In the genomic region with DNA sequence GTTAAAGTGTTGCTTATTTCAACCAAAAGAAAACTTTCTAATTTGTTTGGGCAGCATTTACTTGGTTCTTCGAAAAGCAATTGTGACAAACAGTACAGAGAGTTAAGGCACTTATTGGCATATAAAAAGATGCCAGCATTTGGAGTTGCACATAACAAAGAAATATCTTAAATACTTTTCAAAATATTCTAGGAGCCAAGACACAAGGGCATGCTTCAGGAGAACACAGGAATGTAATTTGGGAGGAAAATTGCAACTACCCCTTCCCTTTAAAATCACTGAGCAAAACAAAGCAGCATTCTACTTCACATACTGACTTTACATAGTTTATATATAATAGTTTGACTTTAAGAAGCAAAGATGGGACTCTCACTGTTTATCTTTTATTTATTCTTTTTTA, we compare ENCODE assay signal across 11 cellular contexts. TPM values are rescaled to one million over a fixed set of nuclear protein-coding genes. Genes with fewer than 3 reads are reported as not detected.
DNase-seq lines count a peak whose midpoint lies in the region; ATAC-seq and TF ChIP-seq lines count a peak whose summit lies in the region.
"Had no signal": no experiment of that assay in that cellular context is flagged by ENCODE, and none has a peak within 500 bp of the region (broad histone marks: within the 10 kb centered on the region; RNA-seq: fewer than 3 reads in every experiment).

No MANE protein-coding gene starts in this region.

- H3K4me2 ChIP-seq in PC-3 (ENCODE audit: low read length), result no peak overlapping the region

- H3K79me2 ChIP-seq in PC-3 (ENCODE audit: low read length), result no peaks in the 10 kb centered on the region

- BruUV-seq in PC-3 (replicated peaks; lab: Mats Ljungman, UMichigan), result no TSS peak

- no peaks in the 10 kb centered on the region for H3F3A ChIP-seq in PC-3 (ENCODE audit: low read length, unreplicated experiment)

- CTCF ChIA-PET in PC-3 (lab: Charles Lee), result no interaction called here

- no peaks in the 10 kb centered on the region for H3K9me2 ChIP-seq in PC-3 (replicated peaks; ENCODE audit: low read length)

- DNase-seq in EH (ENCODE audit: low read depth), result peak; percentile 17
- DNase-seq in PC-3, result no peak
- DNase-seq in epidermal melanocyte (ENCODE audit: insufficient read length, low spot score), result peak; percentile 38
- DNase-seq in renal cortical epithelial cell (ENCODE audit: low read depth), result peak; percentile 67
- DNase-seq in medulla oblongata (ENCODE audit: extremely low spot score), result no peak
- no peak for DNase-seq in BE2C
- no peak for DNase-seq in hippocampal formation (lab: John Stamatoyannopoulos, UW)
- DNase-seq: erythroblast, nephron progenitor cell had no signal

- no peak overlapping the region for H3K9ac ChIP-seq in PC-3 (ENCODE audit: low read length)

- POLR2A ChIA-PET in PC-3 (lab: Charles Lee; ENCODE audit: unreplicated experiment), result no interaction called here

- no peak overlapping the region for H3K4me3 ChIP-seq in PC-3 (ENCODE audit: low read length)
- no peak overlapping the region for H3K4me3 ChIP-seq in BE2C (ENCODE audit: low read depth, low read length)
- H3K4me3 ChIP-seq: ascending aorta had no signal

- H4K20me1 ChIP-seq in PC-3 (ENCODE audit: low read length), result no peaks in the 10 kb centered on the region

- H3K4me1 ChIP-seq in PC-3 (ENCODE audit: insufficient read depth, low read length) (peaks cover 19% of the 10 kb centered on the region), BE2C (no peaks in the 10 kb centered on the region)

- H2AFZ ChIP-seq in PC-3 (ENCODE audit: low read length), result 0 out of 2 replicates have a peak overlapping the region, but pooled peaks have one; percentile 26

- ATAC-seq in PC-3, result no peak
- ATAC-seq: HCT116 had no signal

- H3K9me3 ChIP-seq in PC-3 (ENCODE audit: low read length), result no peaks in the 10 kb centered on the region
- H3K9me3 ChIP-seq in BE2C, result no peaks in the 10 kb centered on the region
- H3K9me3 ChIP-seq: ascending aorta had no signal

- H3K27me3 ChIP-seq in PC-3 (ENCODE audit: low read length), result no peaks in the 10 kb centered on the region
- H3K27me3 ChIP-seq in BE2C, result no peaks in the 10 kb centered on the region
- H3K27me3 ChIP-seq: ascending aorta had no signal

- no peaks in the 10 kb centered on the region for H3K36me3 ChIP-seq in PC-3 (ENCODE audit: low read depth, low read length)
- H3K36me3 ChIP-seq in BE2C, result no peaks in the 10 kb centered on the region
- H3K36me3 ChIP-seq: ascending aorta had no signal

- H3K27ac ChIP-seq in PC-3 (ENCODE audit: low read length), result no peak overlapping the region

- TF ChIP-seq CTCF in PC-3 (conservative IDR thresholded peaks at IDR 0.05; ENCODE audit: low read depth, low read length) (no peak), BE2C (IDR thresholded peaks at IDR 0.05; ENCODE audit: low read depth, low read length) (no peak)

- intact Hi-C loops in PC-3 (cut with micrococcal nuclease), result no loop called here

RNA-seq across cellular contexts. Expression of a gene that starts 4.6 kb away (rescaled TPM):
- total RNA-seq in PC-3 (2014; rRNA removed) (1.5 and 1.8 TPM in 2 replicates), renal cortical epithelial cell (0.94 and 10.9 TPM in 2 replicates)
- polyA plus RNA-seq in BE2C (2012; ENCODE audit: insufficient read depth, insufficient read length, low read depth), result 0.48 TPM

RNA-seq across cellular contexts. Expression of a gene that starts 10.8 kb away (rescaled TPM):
- total RNA-seq in PC-3 (2014; rRNA removed) (10.4 and 17.8 TPM in 2 replicates), renal cortical epithelial cell (0.15 and 3.0 TPM in 2 replicates)
- polyA plus RNA-seq in BE2C (2012; ENCODE audit: insufficient read depth, insufficient read length, low read depth), result not detected
- total RNA-seq: ascending aorta had no signal

RNA-seq across cellular contexts. Expression of a gene that starts 26.4 kb away (rescaled TPM):
- total RNA-seq in PC-3 (2014; rRNA removed) (8.6 and 9.8 TPM in 2 replicates), renal cortical epithelial cell (3.9 and 12.0 TPM in 2 replicates)
- not detected for polyA plus RNA-seq in BE2C (2012; ENCODE audit: insufficient read depth, insufficient read length, low read depth)
- total RNA-seq: ascending aorta had no signal

RNA-seq across cellular contexts. Expression of a gene that starts 41.4 kb away (rescaled TPM):
- total RNA-seq in PC-3 (2014; rRNA removed) (0.35 TPM in 1 of 2 replicates, not detected in the other), renal cortical epithelial cell (not detected in 2 replicates)
- polyA plus RNA-seq in BE2C (2012; ENCODE audit: insufficient read depth, insufficient read length, low read depth), result not detected
- total RNA-seq: ascending aorta had no signal

Comparison
In these comparisons a context has a peak if more than half of its experiments do, and no peak if none do; other contexts are left out.
1. DNase-seq: peak in EH (single experiment), epidermal melanocyte (single experiment) and renal cortical epithelial cell (single experiment); none in PC-3 (single experiment), medulla oblongata (single experiment), BE2C (single experiment) and hippocampal formation (0 of 2).